In genomic region chr16:11990672-11991390, GRCh38 we compare ENCODE assay signal across 19 cellular contexts. TPM values are rescaled to one million over a fixed set of nuclear protein-coding genes. Genes with fewer than 3 reads are reported as not detected.
DNase-seq lines count a peak whose midpoint lies in the region; ATAC-seq and TF ChIP-seq lines count a peak whose summit lies in the region.
"Had no signal": no experiment of that assay in that cellular context is flagged by ENCODE, and none has a peak within 500 bp of the region (broad histone marks: within the 10 kb centered on the region; RNA-seq: fewer than 3 reads in every experiment).

No MANE protein-coding gene starts in this region.

- H4K20me1 ChIP-seq in PC-9 (ENCODE audit: insufficient read depth): no peaks in the 10 kb centered on the region
- peaks cover 23% of the 10 kb centered on the region for H4K20me1 ChIP-seq in smooth muscle cell (ENCODE audit: low read depth)

- H3K36me3 ChIP-seq in mesenchymal stem cell (ENCODE audit: control insufficient read depth in 1 of 2, insufficient read depth in 2 of 2, low read depth in 1 of 2, low read length in 2 of 2) (peaks cover 0 to 9% of the 10 kb centered on the region in 2 experiments), PC-9 (ENCODE audit: low read depth) (no peaks in the 10 kb centered on the region), smooth muscle cell (ENCODE audit: low read depth) (no peaks in the 10 kb centered on the region)

- H2BK15ac ChIP-seq in mesenchymal stem cell (ENCODE audit: low read depth, poor library complexity, severe bottlenecking): no peak overlapping the region

- CTCF ChIA-PET in PC-9 (lab: Charles Lee): no interaction called here

- no peaks in the 10 kb centered on the region for H3K27me3 ChIP-seq in mesenchymal stem cell (ENCODE audit: control insufficient read depth in 1 of 2, insufficient read depth in 1 of 2, low read length in 2 of 2)
- no peaks in the 10 kb centered on the region for H3K27me3 ChIP-seq in PC-9 (ENCODE audit: insufficient read depth, low read depth)
- no peaks in the 10 kb centered on the region for H3K27me3 ChIP-seq in smooth muscle cell (ENCODE audit: low read depth)

- H3K9ac ChIP-seq in mesenchymal stem cell (ENCODE audit: low read length) (no peak overlapping the region), smooth muscle cell (ENCODE audit: low read depth) (no peak overlapping the region)
- H3K9ac ChIP-seq: GM23248 had no signal

- H3K4me3 ChIP-seq in mesenchymal stem cell (ENCODE audit: insufficient read depth in 1 of 2, low read depth in 1 of 2, low read length in 2 of 2): no peak overlapping the region
- no peak overlapping the region for H3K4me3 ChIP-seq in PC-9
- no peak overlapping the region for H3K4me3 ChIP-seq in smooth muscle cell
- H3K4me3 ChIP-seq: GM23248 had no signal

- no peak for TF ChIP-seq CTCF in PC-9 (conservative IDR thresholded peaks at IDR 0.05)
- no peak for TF ChIP-seq CTCF in smooth muscle cell (IDR thresholded peaks at IDR 0.05; ENCODE audit: borderline replicate concordance, insufficient read depth, poor library complexity, severe bottlenecking)

- POLR2A ChIA-PET in PC-9 (lab: Charles Lee; ENCODE audit: unreplicated experiment): interaction anchor here (0.6 kb wide), 1 partner anchor 1331 kb away, joined by 4 read pairs; no protein-coding TSS in a partner anchor

- no peak overlapping the region for H2AK5ac ChIP-seq in mesenchymal stem cell (ENCODE audit: low read length, severe bottlenecking)

- no peak overlapping the region for H4K91ac ChIP-seq in mesenchymal stem cell (ENCODE audit: low read length)

- 98% methylated on average over 11 of the region's 11 CpGs for WGBS in mesenchymal stem cell
- WGBS in smooth muscle cell (ENCODE audit: low lambda C conversion rate): 97% methylated on average over 11 of the region's 11 CpGs

- H3K4ac ChIP-seq in mesenchymal stem cell (ENCODE audit: low read depth in 1 of 2, low read length in 2 of 2): no peak overlapping the region

- H2BK5ac ChIP-seq in mesenchymal stem cell (ENCODE audit: low read depth, low read length, poor library complexity, severe bottlenecking): no peak overlapping the region

- in situ Hi-C loops in Caki2 (cut with HindIII; ENCODE audit: low pct_unique_long_range_greater_than_20kb, low sequenced_read_pairs): no loop called here

- peaks cover 34% of the 10 kb centered on the region for H3K79me1 ChIP-seq in mesenchymal stem cell (replicated peaks; ENCODE audit: low read length, poor library complexity, severe bottlenecking)

- ATAC-seq in GM21447 (IDR thresholded peaks at IDR 0.05; ENCODE audit: unreplicated experiment) (peak; percentile 44), HG03460 (IDR thresholded peaks at IDR 0.05; ENCODE audit: unreplicated experiment) (peak; percentile 63)
- ATAC-seq: T-helper 17 cell had no signal

- no peak overlapping the region for H3K23ac ChIP-seq in mesenchymal stem cell (ENCODE audit: low read length in 2 of 2)

- H3K27ac ChIP-seq in mesenchymal stem cell (ENCODE audit: low read length, poor library complexity, severe bottlenecking): peak overlapping the region; percentile 84
- no peak overlapping the region for H3K27ac ChIP-seq in PC-9
- no peak overlapping the region for H3K27ac ChIP-seq in smooth muscle cell (ENCODE audit: low read depth)
- H3K27ac ChIP-seq: GM23248 had no signal

- H3K9me3 ChIP-seq in mesenchymal stem cell (ENCODE audit: control insufficient read depth, low read length): no peaks in the 10 kb centered on the region
- H3K9me3 ChIP-seq in PC-9 (ENCODE audit: insufficient read depth, low read depth): no peaks in the 10 kb centered on the region; the same call in 1 of the 2 replicates
- H3K9me3 ChIP-seq in smooth muscle cell (replicated peaks; ENCODE audit: low read depth): no peaks in the 10 kb centered on the region

- H3K4me1 ChIP-seq in mesenchymal stem cell (ENCODE audit: control insufficient read depth, insufficient read depth, low read depth, low read length): peaks cover 30% of the 10 kb centered on the region
- H3K4me1 ChIP-seq in PC-9 (replicated peaks; ENCODE audit: insufficient read depth): no peaks in the 10 kb centered on the region
- H3K4me1 ChIP-seq in smooth muscle cell (ENCODE audit: low read depth): peaks cover 11% of the 10 kb centered on the region

- no peak overlapping the region for H2BK120ac ChIP-seq in mesenchymal stem cell (ENCODE audit: low read depth, low read length)

- H3K4me2 ChIP-seq in mesenchymal stem cell (ENCODE audit: low read length, poor library complexity, severe bottlenecking): peak overlapping the region; percentile 44
- H3K4me2 ChIP-seq in PC-9: no peak overlapping the region
- H3K4me2 ChIP-seq in smooth muscle cell: no peak overlapping the region

- no peak overlapping the region for H4K8ac ChIP-seq in mesenchymal stem cell (ENCODE audit: low read length)

- H2AFZ ChIP-seq in mesenchymal stem cell (ENCODE audit: low read depth, low read length): no peak overlapping the region
- H2AFZ ChIP-seq in PC-9: no peak overlapping the region
- no peak overlapping the region for H2AFZ ChIP-seq in smooth muscle cell (ENCODE audit: low read depth)
- H2AFZ ChIP-seq: GM23248 had no signal

- H3K18ac ChIP-seq in mesenchymal stem cell (ENCODE audit: low read depth in 1 of 2, low read length in 2 of 2): peak overlapping the region in 1 of 2 experiments; percentile 48

- peak overlapping the region in 1 of 2 experiments; percentile 56 for H3K14ac ChIP-seq in mesenchymal stem cell (ENCODE audit: low read length in 2 of 2)

- DNase-seq in Caki2 (ENCODE audit: low read depth): peak; percentile 97
- DNase-seq in mesenchymal stem cell: no peak
- DNase-seq in PC-9: no peak
- DNase-seq in NCI-H526 treated with DMSO at 0.1 percent for 48 hours (lab: John Stamatoyannopoulos, UW): no peak
- DNase-seq in epidermal melanocyte (ENCODE audit: insufficient read length, low spot score): no peak
- DNase-seq in smooth muscle cell (lab: John Stamatoyannopoulos, UW; ENCODE audit: unreplicated experiment): no peak
- DNase-seq: cortex of kidney; erythroblast; GM23248; occipital lobe; Right ventricle myocardium superior; stimulated activated CD4-positive, alpha-beta T cell treated with anti-CD3 and anti-CD28 coated beads, Interleukin-4, amount 100 ng/mL, for 24 hours; T-helper 17 cell; trophoblast cell had no signal

- BruUV-seq in PC-9 (replicated peaks; lab: Mats Ljungman, UMichigan): no TSS peak

- H2BK12ac ChIP-seq in mesenchymal stem cell (ENCODE audit: low read length in 2 of 2): no peak overlapping the region

- no peaks in the 10 kb centered on the region for H3F3A ChIP-seq in PC-9 (ENCODE audit: insufficient read depth, low read depth)
- H3F3A ChIP-seq in smooth muscle cell (ENCODE audit: low read depth): no peaks in the 10 kb centered on the region

- intact Hi-C loops in PC-9 (cut with micrococcal nuclease; ENCODE audit: unreplicated experiment): no loop called here

- H3K79me2 ChIP-seq in PC-9 (ENCODE audit: low read depth): no peaks in the 10 kb centered on the region
- no peaks in the 10 kb centered on the region for H3K79me2 ChIP-seq in smooth muscle cell (ENCODE audit: low read depth)

- no peaks in the 10 kb centered on the region for H3K9me2 ChIP-seq in PC-9 (ENCODE audit: insufficient read depth)

RNA-seq across cellular contexts. Expression of gene SNX29, which starts 14.3 kb away (rescaled TPM):
- total RNA-seq in Caki2 (2014; rRNA removed; shearing (Covaris generic); ENCODE audit: low replicate concordance): 47.8 and 72.1 TPM in 2 replicates
- polyA plus RNA-seq in mesenchymal stem cell (2013, experiment 1 of 2): 5.0 TPM
- 4.9 TPM for polyA plus RNA-seq in mesenchymal stem cell (2013, experiment 2 of 2)
- 27.2 and 37.9 TPM in 2 replicates for total RNA-seq in PC-9 (2021)
- total RNA-seq in smooth muscle cell: 7.3 and 10.0 TPM in 2 replicates
- 9.4 and 22.1 TPM in 2 replicates for polyA plus RNA-seq in smooth muscle cell

RNA-seq across cellular contexts. Expression of gene TNFRSF17, which starts 25.8 kb away (rescaled TPM):
- total RNA-seq in Caki2 (2014; rRNA removed; shearing (Covaris generic); ENCODE audit: low replicate concordance): not detected in 2 replicates
- polyA plus RNA-seq in mesenchymal stem cell (2013, experiment 1 of 2): 0.07 TPM
- polyA plus RNA-seq in mesenchymal stem cell (2013, experiment 2 of 2): not detected
- total RNA-seq in PC-9 (2021) (not detected in 2 replicates), smooth muscle cell (not detected in 2 replicates)
- not detected in 2 replicates for polyA plus RNA-seq in smooth muscle cell
- total RNA-seq: astrocyte, glomerular endothelial cell, GM23248, mesenteric fat pad, occipital lobe, Right ventricle myocardium superior had no signal
- polyA plus RNA-seq: GM23248 had no signal

RNA-seq across cellular contexts. Expression of gene NPIPB2, which starts 49.0 kb away (rescaled TPM):
- 9.5 and 17.1 TPM in 2 replicates for total RNA-seq in Caki2 (2014; rRNA removed; shearing (Covaris generic); ENCODE audit: low replicate concordance)
- 0.47 TPM for polyA plus RNA-seq in mesenchymal stem cell (2013, experiment 1 of 2)
- 1.4 TPM for polyA plus RNA-seq in mesenchymal stem cell (2013, experiment 2 of 2)
- total RNA-seq in PC-9 (2021): 37.3 and 43.3 TPM in 2 replicates
- 10.6 and 12.2 TPM in 2 replicates for total RNA-seq in smooth muscle cell
- polyA plus RNA-seq in smooth muscle cell: 3.8 and 8.4 TPM in 2 replicates
